Comparison of ENCODE assay signal across 8 cellular contexts in genomic region chr15:75712668-75713337, GRCh38. TPM values are rescaled to one million over a fixed set of nuclear protein-coding genes. Genes with fewer than 3 reads are reported as not detected.
DNase-seq lines count a peak whose midpoint lies in the region; ATAC-seq and TF ChIP-seq lines count a peak whose summit lies in the region.

TSS of gene CSPG4 (minus strand) at chr15:75712848. CDS start at chr15:75712755, 93 bp downstream.

- TF ChIP-seq EP300 in suprapubic skin (IDR thresholded peaks at IDR 0.05), result no peak

- TF ChIP-seq CTCF in brain microvascular endothelial cell (IDR thresholded peaks at IDR 0.05; ENCODE audit: low read depth, low read length, missing control alignments) (no peak), suprapubic skin (IDR thresholded peaks at IDR 0.05) (no peak)

- peak in 1 of 2 donors; percentile 40 for TF ChIP-seq POLR2A in suprapubic skin (IDR thresholded peaks at IDR 0.05)

- no peak for ATAC-seq in HG02588 (IDR thresholded peaks at IDR 0.05; ENCODE audit: unreplicated experiment)
- ATAC-seq in activated CD8-positive, alpha-beta T cell treated with anti-CD3 and anti-CD28 coated beads, Interleukin-2, amount 10 ng/mL, durations not matched to agents 7 days and 5 days, result no peak

- CTCF ChIA-PET in activated CD8-positive, alpha-beta T cell treated with anti-CD3 and anti-CD28 coated beads, Interleukin-2, amount 10 ng/mL, durations not matched to agents 7 days and 5 days (lab: Charles Lee), result interaction anchor here (1.4 kb wide), 1 partner anchor 89 kb away, joined by 5 read pairs; no protein-coding TSS in a partner anchor

- WGBS in suprapubic skin, result 15% methylated on average over 12 of the region's 36 CpGs

- H3K27me3 Mint-ChIP-seq in activated CD8-positive, alpha-beta T cell treated with anti-CD3 and anti-CD28 coated beads, Interleukin-2, amount 10 ng/mL, durations not matched to agents 7 days and 5 days (ENCODE audit: low read depth), result peaks cover 13% of the 10 kb centered on the region

- H3K9me3 ChIP-seq in suprapubic skin, result no peaks in the 10 kb centered on the region

- H3K9me3 Mint-ChIP-seq in activated CD8-positive, alpha-beta T cell treated with anti-CD3 and anti-CD28 coated beads, Interleukin-2, amount 10 ng/mL, durations not matched to agents 7 days and 5 days (ENCODE audit: insufficient read depth), result no peaks in the 10 kb centered on the region

- H3K36me3 ChIP-seq in brain microvascular endothelial cell (replicated peaks) (peaks cover 3% of the 10 kb centered on the region), suprapubic skin (no peaks in the 10 kb centered on the region)

- no peak within 1 kb of the TSS for H3K4me3 Mint-ChIP-seq in activated CD8-positive, alpha-beta T cell treated with anti-CD3 and anti-CD28 coated beads, Interleukin-2, amount 10 ng/mL, durations not matched to agents 7 days and 5 days

- H3K4me1 ChIP-seq in suprapubic skin, result peaks cover 50% of the 10 kb centered on the region

- H3K27me3 ChIP-seq in brain microvascular endothelial cell (replicated peaks), result no peaks in the 10 kb centered on the region
- no peaks in the 10 kb centered on the region for H3K27me3 ChIP-seq in suprapubic skin

- POLR2A ChIA-PET in activated CD8-positive, alpha-beta T cell treated with anti-CD3 and anti-CD28 coated beads, Interleukin-2, amount 10 ng/mL, durations not matched to agents 7 days and 5 days (lab: Charles Lee), result no interaction called here

- H3K27ac Mint-ChIP-seq in activated CD8-positive, alpha-beta T cell treated with anti-CD3 and anti-CD28 coated beads, Interleukin-2, amount 10 ng/mL, durations not matched to agents 7 days and 5 days, result no peak within 1 kb of the TSS

- H3K4me3 ChIP-seq in brain microvascular endothelial cell (ENCODE audit: low read depth, low read length) (peak within 1 kb of the TSS; percentile 83), suprapubic skin (peak within 1 kb of the TSS; percentile 52)

- in situ Hi-C loops in brain microvascular endothelial cell (cut with HindIII; ENCODE audit: low pct_ligation_motif_present, low sequenced_read_pairs), result no loop called here

- no peaks in the 10 kb centered on the region for H3K4me1 Mint-ChIP-seq in activated CD8-positive, alpha-beta T cell treated with anti-CD3 and anti-CD28 coated beads, Interleukin-2, amount 10 ng/mL, durations not matched to agents 7 days and 5 days (ENCODE audit: low read depth)

- H3K36me3 Mint-ChIP-seq in activated CD8-positive, alpha-beta T cell treated with anti-CD3 and anti-CD28 coated beads, Interleukin-2, amount 10 ng/mL, durations not matched to agents 7 days and 5 days (ENCODE audit: low read depth), result no peaks in the 10 kb centered on the region

- H3K27ac ChIP-seq in brain microvascular endothelial cell (peak within 1 kb of the TSS; percentile 19), suprapubic skin (peak within 1 kb of the TSS; percentile 60)

- peak; percentile 50 for DNase-seq in HS-27A (ENCODE audit: low read depth)
- peak; percentile 39 for DNase-seq in brain microvascular endothelial cell
- DNase-seq in islet precursor cell, result peak; percentile 80
- peak in 1 of 2 donors; percentile 73 for DNase-seq in suprapubic skin (ENCODE audit: low spot score in 2 of 2)
- no peak for DNase-seq in activated CD8-positive, alpha-beta T cell treated with anti-CD3 and anti-CD28 coated beads, Interleukin-2, amount 10 ng/mL, durations not matched to agents 7 days and 5 days
- DNase-seq in cortex of kidney (lab: John Stamatoyannopoulos, UW), result no peak
- DNase-seq in stimulated activated CD4-positive, alpha-beta T cell treated with anti-CD3 and anti-CD28 coated beads, Interleukin-1b, Interleukin-23, amount 100 ng/mL, for 48 hours, result no peak

RNA-seq across cellular contexts. Expression of gene CSPG4, which starts in this region (rescaled TPM):
- total RNA-seq in suprapubic skin, result 10 to 100 TPM; 12.8 to 19.7 (median 14.0) TPM
- not detected for total RNA-seq in activated CD8-positive, alpha-beta T cell treated with anti-CD3 and anti-CD28 coated beads, Interleukin-2, amount 10 ng/mL, durations not matched to agents 7 days and 5 days

Comparison
In these comparisons a context has a peak if more than half of its experiments do, and no peak if none do; other contexts are left out.
1. RNA of gene CSPG4 (total RNA-seq): 12.8 to 19.7 TPM in suprapubic skin; not detected in activated CD8-positive, alpha-beta T cell treated with anti-CD3 and anti-CD28 coated beads, Interleukin-2, amount 10 ng/mL, durations not matched to agents 7 days and 5 days; every median in the first group is over 10 times any median in the second.
2. DNase-seq: peak in HS-27A (single experiment), brain microvascular endothelial cell (single experiment) and islet precursor cell (single experiment); none in activated CD8-positive, alpha-beta T cell treated with anti-CD3 and anti-CD28 coated beads, Interleukin-2, amount 10 ng/mL, durations not matched to agents 7 days and 5 days (single experiment), cortex of kidney (single experiment) and stimulated activated CD4-positive, alpha-beta T cell treated with anti-CD3 and anti-CD28 coated beads, Interleukin-1b, Interleukin-23, amount 100 ng/mL, for 48 hours (single experiment).